ENCODE assay signal across 9 cellular contexts in the genomic region with DNA sequence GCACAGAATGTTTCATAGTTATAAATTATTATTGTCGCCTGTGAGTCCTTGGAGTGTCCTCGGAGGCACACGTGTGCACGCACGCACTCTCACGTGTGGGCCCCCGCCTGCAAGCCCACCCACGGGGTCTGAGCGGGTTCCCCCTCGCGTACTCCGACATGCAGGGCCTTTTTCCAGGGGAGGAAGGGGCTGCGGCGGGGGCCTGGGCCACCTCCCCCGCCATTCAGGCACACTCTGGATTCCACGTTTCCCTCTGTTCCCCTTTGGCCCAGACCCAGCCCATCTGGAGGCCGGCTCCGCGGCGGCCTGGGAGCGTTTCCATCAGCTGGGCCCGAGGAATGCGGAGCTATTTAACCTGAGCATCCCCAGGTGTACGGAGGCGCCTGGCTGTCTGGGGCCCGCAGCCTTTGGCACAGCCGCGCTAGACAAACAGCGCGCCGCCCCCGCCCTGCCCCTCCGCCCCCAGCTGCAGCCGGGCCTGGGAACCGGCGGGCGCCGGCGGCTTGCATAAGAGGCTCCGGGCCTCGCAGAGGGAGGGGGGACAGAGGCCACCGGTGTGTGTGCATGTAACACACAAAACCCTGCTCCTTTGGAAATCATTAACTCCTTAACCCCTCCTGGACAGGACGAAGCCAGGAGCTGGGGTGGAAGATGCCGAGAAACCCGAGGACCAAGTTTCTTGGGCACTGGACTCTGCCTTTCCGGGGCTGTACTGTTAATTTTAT. TPM values are rescaled to one million over a fixed set of nuclear protein-coding genes. Genes with fewer than 3 reads are reported as not detected.
DNase-seq lines count a peak whose midpoint lies in the region; ATAC-seq lines count a peak whose summit lies in the region.
"Had no signal": no experiment of that assay in that cellular context is flagged by ENCODE, and none has a peak within 500 bp of the region (broad histone marks: within the 10 kb centered on the region; RNA-seq: fewer than 3 reads in every experiment).

No MANE protein-coding gene starts in this region.

- peaks cover 26% of the 10 kb centered on the region for H3K4me1 Mint-ChIP-seq in activated CD4-positive, alpha-beta memory T cell treated with anti-CD3 and anti-CD28 coated beads for 36 hours (ENCODE audit: low read depth)

- H3K36me3 Mint-ChIP-seq in activated CD4-positive, alpha-beta memory T cell treated with anti-CD3 and anti-CD28 coated beads for 36 hours: no peaks in the 10 kb centered on the region

- POLR2A ChIA-PET in activated CD4-positive, alpha-beta memory T cell treated with anti-CD3 and anti-CD28 coated beads for 36 hours (lab: Charles Lee): interaction anchor here (2.4 kb wide), 1 partner anchor 35 kb away, joined by 9 read pairs; no protein-coding TSS in a partner anchor

- no peak for ATAC-seq in GM21526 (IDR thresholded peaks at IDR 0.05; ENCODE audit: low FRiP score, unreplicated experiment)
- no peak for ATAC-seq in GM19035 (IDR thresholded peaks at IDR 0.05; ENCODE audit: unreplicated experiment)

- H3K27me3 Mint-ChIP-seq in activated CD4-positive, alpha-beta memory T cell treated with anti-CD3 and anti-CD28 coated beads for 36 hours: peaks cover 43% of the 10 kb centered on the region

- CTCF ChIA-PET in activated CD4-positive, alpha-beta memory T cell treated with anti-CD3 and anti-CD28 coated beads for 36 hours (lab: Charles Lee): interaction anchor here (18.8 kb wide), 1 partner anchor 42 kb away, joined by 1211 read pairs; no protein-coding TSS in a partner anchor

- H3K27ac Mint-ChIP-seq in activated CD4-positive, alpha-beta memory T cell treated with anti-CD3 and anti-CD28 coated beads for 36 hours: no peak overlapping the region

- DNase-seq in NOMO-1 treated with DMSO at 0.1 percent for 48 hours (lab: John Stamatoyannopoulos, UW; ENCODE audit: unreplicated experiment): peak; percentile 13
- no peak for DNase-seq in NOMO-1 treated with dmso at 0.1 percent for 144 hours (lab: John Stamatoyannopoulos, UW; ENCODE audit: unreplicated experiment)
- DNase-seq in NCI-H82 treated with DMSO at 0.1 percent for 48 hours (lab: John Stamatoyannopoulos, UW; ENCODE audit: unreplicated experiment): peak; percentile 22
- DNase-seq in epithelial cell of prostate (ENCODE audit: low read depth, low spot score): no peak
- peak; percentile 43 for DNase-seq in midbrain (lab: John Stamatoyannopoulos, UW)
- no peak for DNase-seq in activated CD4-positive, alpha-beta memory T cell treated with anti-CD3 and anti-CD28 coated beads for 36 hours

- H3K9me3 Mint-ChIP-seq in activated CD4-positive, alpha-beta memory T cell treated with anti-CD3 and anti-CD28 coated beads for 36 hours: no peaks in the 10 kb centered on the region

- intact Hi-C loops in activated CD4-positive, alpha-beta memory T cell treated with anti-CD3 and anti-CD28 coated beads for 36 hours (cut with micrococcal nuclease): no loop called here

- peak overlapping the region; percentile 98 for H3K27ac ChIP-seq in epithelial cell of prostate

- no peak overlapping the region for H3K4me3 Mint-ChIP-seq in activated CD4-positive, alpha-beta memory T cell treated with anti-CD3 and anti-CD28 coated beads for 36 hours

RNA-seq across cellular contexts. Expression of a gene that starts 3.3 kb away (rescaled TPM):
- 1 to 10 TPM in 1 of 2 experiments, under 1 TPM in 1; 0.90 to 1.3 TPM for total RNA-seq in activated CD4-positive, alpha-beta memory T cell treated with anti-CD3 and anti-CD28 coated beads for 36 hours

RNA-seq across cellular contexts. Expression of a gene that starts 29.3 kb away (rescaled TPM):
- not detected for total RNA-seq in activated CD4-positive, alpha-beta memory T cell treated with anti-CD3 and anti-CD28 coated beads for 36 hours
- total RNA-seq: T-helper 2 cell treated with Interferon-gamma antibody and Interleukin-4, amounts not matched to agents 100 ng/mL and 5 ng/mL, for 36 hours had no signal

Comparison
In these comparisons a context has a peak if more than half of its experiments do, and no peak if none do; other contexts are left out.
1. DNase-seq: peak in NOMO-1 treated with DMSO at 0.1 percent for 48 hours (single experiment), NCI-H82 treated with DMSO at 0.1 percent for 48 hours (single experiment) and midbrain (single experiment); none in NOMO-1 treated with dmso at 0.1 percent for 144 hours (single experiment), epithelial cell of prostate (single experiment) and activated CD4-positive, alpha-beta memory T cell treated with anti-CD3 and anti-CD28 coated beads for 36 hours (single experiment).